9 cellular contexts compared by ENCODE assay signal in genomic region chr4:185142563-185142910, GRCh38. TPM values are rescaled to one million over a fixed set of nuclear protein-coding genes. Genes with fewer than 3 reads are reported as not detected.
DNase-seq lines count a peak whose midpoint lies in the region; ATAC-seq, FAIRE-seq and TF ChIP-seq lines count a peak whose summit lies in the region.
"Had no signal": no experiment of that assay in that cellular context is flagged by ENCODE, and none has a peak within 500 bp of the region (broad histone marks: within the 10 kb centered on the region; RNA-seq: fewer than 3 reads in every experiment).

No MANE protein-coding gene starts in this region.

- DNase-seq in DMS 273 (lab: John Stamatoyannopoulos, UW; ENCODE audit: unreplicated experiment): peak; percentile 55
- no peak for DNase-seq in DMS 273 treated with DMSO at 0.1 percent for 48 hours (lab: John Stamatoyannopoulos, UW)
- no peak for DNase-seq in adrenal gland
- DNase-seq in HepG2 (ENCODE audit: low spot score): peak; percentile 37
- DNase-seq in thoracic aorta (ENCODE audit: low spot score): no peak
- no peak for DNase-seq in NCI-H524 (lab: John Stamatoyannopoulos, UW)

- peak overlapping the region; percentile 39 for H2AFZ ChIP-seq in HepG2 (ENCODE audit: low read length)

- H3K36me3 ChIP-seq in adrenal gland (replicated peaks in 1 of 2) (peaks cover 0 to 9% of the 10 kb centered on the region in 2 donors), HepG2 (replicated peaks in 1 of 2; ENCODE audit: control insufficient read depth in 1 of 2, insufficient read depth in 2 of 2, low read length in 2 of 2) (peaks cover 0 to 22% of the 10 kb centered on the region in 2 experiments; a peak in 4 of 5 replicates), thoracic aorta (no peaks in the 10 kb centered on the region)

- peak; percentile 15 for ATAC-seq in HG03469 (IDR thresholded peaks at IDR 0.05; ENCODE audit: unreplicated experiment)
- no peak for ATAC-seq in HepG2
- ATAC-seq in thoracic aorta (ENCODE audit: insufficient number of reproducible peaks, low FRiP score, low read depth): peak; percentile 4
- ATAC-seq in GM21576 (IDR thresholded peaks at IDR 0.05; ENCODE audit: unreplicated experiment): no peak

- TF ChIP-seq POLR2A in adrenal gland (IDR thresholded peaks at IDR 0.05) (no peak), HepG2 (IDR thresholded peaks at IDR 0.05; ENCODE audit: insufficient read depth in 1 of 2, low read depth in 2 of 2, low read length in 2 of 2) (no peak)

- TF ChIP-seq EP300 in HepG2 (IDR thresholded peaks at IDR 0.05; ENCODE audit: low read depth in 2 of 2, low read length in 2 of 2) (no peak), HepG2 (CRISPR knock-in tag; IDR thresholded peaks at IDR 0.05; ENCODE audit: borderline replicate concordance) (no peak)

- peak overlapping the region; percentile 78 for H3K9ac ChIP-seq in HepG2 (ENCODE audit: insufficient read depth, low read depth, low read length)

- peak overlapping the region in 4 of 5 donors; percentile 61 to 83 (median 80) for H3K27ac ChIP-seq in adrenal gland
- H3K27ac ChIP-seq in HepG2 (ENCODE audit: extremely low read length, insufficient read depth, low read length): peak overlapping the region; percentile 70
- H3K27ac ChIP-seq in thoracic aorta: peak overlapping the region; percentile 75 to 80

- H3K4me1 ChIP-seq in adrenal gland (replicated peaks in 1 of 2) (peaks cover 0 to 17% of the 10 kb centered on the region in 2 donors), HepG2 (ENCODE audit: insufficient read depth, low read length) (peaks cover 34% of the 10 kb centered on the region), thoracic aorta (ENCODE audit: control insufficient read depth in 1 of 2, low read depth in 2 of 2) (peaks cover 9 to 48% of the 10 kb centered on the region in 2 donors)

- H3K79me2 ChIP-seq in HepG2 (ENCODE audit: insufficient read depth, low read length): peaks cover 13% of the 10 kb centered on the region

- 4 to 12% (median 8%) methylated on average over 5 to 10 of the region's 10 CpGs for WGBS in adrenal gland, 4 donors
- WGBS in HepG2 (ENCODE audit: low lambda C conversion rate): 0% methylated on average over 7 of the region's 10 CpGs

- TF ChIP-seq RAD21 in HepG2 (CRISPR knock-in tag; IDR thresholded peaks at IDR 0.05): no peak

- POLR2A ChIA-PET in HepG2 (lab: Yijun Ruan, JAX): interaction anchor here (0.7 to 2.4 kb wide), 9 partner anchors 8 to 409 kb away, joined by 3 to 16 read pairs (median 4); partner anchors contain the start of gene CENPU

- H3K4me2 ChIP-seq in HepG2 (ENCODE audit: low read depth, low read length): peak overlapping the region; percentile 91

- CTCF ChIA-PET in HepG2 (lab: Yijun Ruan, JAX; ENCODE audit: low intra/inter-chr PET ratio, low total read pairs): no interaction called here

- intact Hi-C loops in adrenal gland (cut with DNase I) (no loop called here), HepG2 (cut with micrococcal nuclease; ENCODE audit: unreplicated experiment) (loop anchor here (5.0 kb wide), 1 partner anchor 60 kb away; the partner anchor contains the start of gene CFAP97)

- H3K9me3 ChIP-seq in adrenal gland (replicated peaks in 1 of 3) (no peaks in the 10 kb centered on the region), HepG2 (ENCODE audit: low read length) (no peaks in the 10 kb centered on the region), thoracic aorta (no peaks in the 10 kb centered on the region)

- in situ Hi-C loops in HepG2 (cut with HindIII; ENCODE audit: extremely low pct_ligation_motif_present, low pct_unique_long_range_greater_than_20kb): no loop called here

- TSS peak; percentile 53 for BruUV-seq in HepG2 (replicated peaks; lab: Mats Ljungman, UMichigan)

- no peak for FAIRE-seq in HepG2 (lab: Jason Lieb, UNC)
- FAIRE-seq: A204.1 had no signal

- peak overlapping the region in 3 of 4 donors; percentile 52 to 67 (median 62) for H3K4me3 ChIP-seq in adrenal gland
- H3K4me3 ChIP-seq in HepG2 (replicated peaks in 1 of 3; ENCODE audit: insufficient read depth in 1 of 3, low read depth in 2 of 3, low read length in 3 of 3): peak overlapping the region; percentile 75 to 81 (median 79)
- peak overlapping the region; percentile 73 for H3K4me3 ChIP-seq in thoracic aorta

- peaks cover 6% of the 10 kb centered on the region; the same call in 1 of the 2 replicates for H4K20me1 ChIP-seq in HepG2 (ENCODE audit: insufficient read depth, low read length)

- no peaks in the 10 kb centered on the region for H3K27me3 ChIP-seq in adrenal gland
- H3K27me3 ChIP-seq in HepG2 (ENCODE audit: control insufficient read depth in 1 of 2, insufficient read depth in 2 of 2, low read length in 2 of 2): peaks cover 0 to 7% of the 10 kb centered on the region in 2 experiments; a peak in 2 of 5 replicates
- H3K27me3 ChIP-seq in thoracic aorta (replicated peaks; ENCODE audit: insufficient read depth): no peaks in the 10 kb centered on the region

- TF ChIP-seq CTCF in adrenal gland (IDR thresholded peaks at IDR 0.05) (no peak), HepG2 (CRISPR knock-in tag; IDR thresholded peaks at IDR 0.05) (no peak), thoracic aorta (IDR thresholded peaks at IDR 0.05) (no peak)

TF ChIP-seq in HepG2, 621 proteins besides CTCF, POLR2A, EP300 and RAD21 (continues in another document):
- TF ChIP-seq GATAD2A (CRISPR knock-in tag; IDR thresholded peaks at IDR 0.05) (0 out of 2 replicates have a peak, but pooled peaks have one; percentile 5), MTA3 (CRISPR knock-in tag; IDR thresholded peaks at IDR 0.05) (no peak), NCOR1 (IDR thresholded peaks at IDR 0.05; ENCODE audit: borderline replicate concordance, low read length) (no peak), CEBPG (CRISPR knock-in tag; IDR thresholded peaks at IDR 0.05) (peak; percentile 62), ZNF777 (CRISPR knock-in tag; IDR thresholded peaks at IDR 0.05) (no peak), UBTF (CRISPR knock-in tag; IDR thresholded peaks at IDR 0.05) (no peak), IRF1 (CRISPR knock-in tag; IDR thresholded peaks at IDR 0.05; ENCODE audit: low read depth) (no peak), CHCHD3 (CRISPR knock-in tag; IDR thresholded peaks at IDR 0.05) (no peak)

RNA-seq across cellular contexts. Expression of gene SLC25A4, which starts 0.5 kb away (rescaled TPM):
- total RNA-seq in adrenal gland: 10 to 100 TPM; 19.9 to 42.1 (median 31.0) TPM
- polyA plus RNA-seq in adrenal gland: 10 to 100 TPM; 14.0 to 35.7 (median 20.5) TPM
- total RNA-seq in HepG2 (2016; rRNA removed; fragmentation: Illumina TruSeq; extraction: Trizol): 42.1 and 48.7 TPM in 2 replicates
- 8.2 and 8.9 TPM in 2 replicates for total RNA-seq in HepG2 (2016; cell fraction: cytosol; rRNA removed; fragmentation: Illumina TruSeq; extraction: Trizol; ENCODE audit: low read depth)
- total RNA-seq in HepG2 (2016; cell fraction: insoluble cytoplasmic fraction; rRNA removed; fragmentation: Illumina TruSeq; extraction: Trizol): 40.6 and 49.4 TPM in 2 replicates
- total RNA-seq in HepG2 (2016; cell fraction: membrane; rRNA removed; fragmentation: Illumina TruSeq; extraction: Trizol): 18.7 and 22.7 TPM in 2 replicates
- total RNA-seq in HepG2 (2016; cell fraction: nucleus; rRNA removed; fragmentation: Illumina TruSeq; extraction: Trizol): 17.1 TPM in 2 replicates
- polyA plus RNA-seq in HepG2 (2011; rRNA removed): 28.7 and 30.3 TPM in 2 replicates
- polyA plus RNA-seq in HepG2 (2011; cell fraction: cytosol; rRNA removed): 22.8 and 25.8 TPM in 2 replicates
- polyA plus RNA-seq in HepG2 (2011; cell fraction: nucleus; rRNA removed): 45.0 and 49.3 TPM in 2 replicates
- 19.3 and 20.6 TPM in 2 replicates for polyA plus RNA-seq in HepG2 (2012)
- 8.9 and 13.1 TPM in 2 replicates for polyA plus RNA-seq in HepG2 (2016; cell fraction: cytosol; fragmentation: Illumina TruSeq; extraction: Trizol; ENCODE audit: low read depth)
- polyA plus RNA-seq in HepG2 (2016; cell fraction: insoluble cytoplasmic fraction; fragmentation: Illumina TruSeq; extraction: Trizol; ENCODE audit: low read depth): 53.7 and 53.8 TPM in 2 replicates
- polyA plus RNA-seq in HepG2 (2016; cell fraction: membrane; fragmentation: Illumina TruSeq; extraction: Trizol; ENCODE audit: low read depth): 13.8 and 19.5 TPM in 2 replicates
- 31.2 and 32.5 TPM in 2 replicates for polyA plus RNA-seq in HepG2 (2016; cell fraction: nucleus; fragmentation: Illumina TruSeq; extraction: Trizol; ENCODE audit: insufficient read depth, low read depth)
- 19.1 and 23.5 TPM in 2 replicates for polyA minus RNA-seq in HepG2 (2011; rRNA and poly(A)+ RNA removed; ENCODE audit: low replicate concordance)
- polyA minus RNA-seq in HepG2 (2011; cell fraction: cytosol; rRNA and poly(A)+ RNA removed): 8.8 and 12.7 TPM in 2 replicates
- polyA minus RNA-seq in HepG2 (2011; cell fraction: nucleus; rRNA and poly(A)+ RNA removed): 12.7 and 16.2 TPM in 2 replicates
- 100 to 1,000 TPM in 1 of 2 donors, 10 to 100 TPM in 1; 78.3 to 108 TPM for total RNA-seq in thoracic aorta

Comparison
In these comparisons a context has a peak if more than half of its experiments do, and no peak if none do; other contexts are left out.
1. DNase-seq: peak in DMS 273 (single experiment) and HepG2 (single experiment); none in DMS 273 treated with DMSO at 0.1 percent for 48 hours (single experiment), adrenal gland (0 of 7), thoracic aorta (single experiment) and NCI-H524 (0 of 2).
2. ATAC-seq: peak in HG03469 (single experiment) and thoracic aorta (single experiment); none in HepG2 (single experiment) and GM21576 (single experiment).
3. Peak in every context shown above with its lines, with median percentiles within 50 percentile points of each other: H3K27ac ChIP-seq and H3K4me3 ChIP-seq.